In genomic region chr7:44058759-44059218, GRCh38 we compare ENCODE assay signal across 2 cellular contexts.
TF ChIP-seq lines count a peak whose summit lies in the region.

No MANE protein-coding gene starts in this region.

TF ChIP-seq in HepG2, 621 proteins besides CTCF, POLR2A, EP300 and RAD21:
- no peak for TF ChIP-seq AKNA (CRISPR knock-in tag; IDR thresholded peaks at IDR 0.05; ENCODE audit: borderline replicate concordance)
- TF ChIP-seq TOPORS (CRISPR knock-in tag; IDR thresholded peaks at IDR 0.05): no peak
- TF ChIP-seq ZNF280D (CRISPR knock-in tag; IDR thresholded peaks at IDR 0.05): no peak
- TF ChIP-seq CBX2 (IDR thresholded peaks at IDR 0.05; ENCODE audit: low read depth, low read length): no peak
- no peak for TF ChIP-seq CBX2 (CRISPR knock-in tag; IDR thresholded peaks at IDR 0.05; ENCODE audit: low read depth)

TF ChIP-seq in SK-N-SH treated with all-trans-retinoic acid at 6 μM for 48 hours, 23 proteins besides CTCF, POLR2A, EP300 and RAD21:
- TF ChIP-seq OSR1 (CRISPR knock-in tag; IDR thresholded peaks at IDR 0.05) (no peak), ZC3H10 (CRISPR knock-in tag; IDR thresholded peaks at IDR 0.05) (no peak), ISL1 (CRISPR knock-in tag; IDR thresholded peaks at IDR 0.05) (no peak), ZFP30 (CRISPR knock-in tag; IDR thresholded peaks at IDR 0.05) (no peak), TSHZ2 (CRISPR knock-in tag; IDR thresholded peaks at IDR 0.05) (no peak), ZNF565 (CRISPR knock-in tag; conservative IDR thresholded peaks at IDR 0.05; ENCODE audit: low read depth) (no peak), POU6F1 (CRISPR knock-in tag; IDR thresholded peaks at IDR 0.05; ENCODE audit: borderline replicate concordance, low read depth) (no peak), CREB5 (CRISPR knock-in tag; IDR thresholded peaks at IDR 0.05; ENCODE audit: low read depth) (no peak), SNAI2 (CRISPR knock-in tag; IDR thresholded peaks at IDR 0.05) (no peak), PATZ1 (CRISPR knock-in tag; IDR thresholded peaks at IDR 0.05; ENCODE audit: borderline replicate concordance) (no peak)
TF ChIP-seq in SK-N-SH treated with all-trans-retinoic acid at 6 μM for 48 hours: peak in this region for 0.
